In genomic region chr2:129885735-129886134, GRCh38 we compare ENCODE assay signal across 2 cellular contexts.
TF ChIP-seq lines count a peak whose summit lies in the region.

No MANE protein-coding gene starts in this region.

TF ChIP-seq in GM12878, 131 proteins besides CTCF, POLR2A, EP300 and RAD21 (continued from another document):
- TF ChIP-seq E2F4 (IDR thresholded peaks at IDR 0.05; ENCODE audit: low read depth, low read length) (no peak), EED (IDR thresholded peaks at IDR 0.05; ENCODE audit: low read depth) (no peak), MLLT1 (IDR thresholded peaks at IDR 0.05) (no peak), JUND (IDR thresholded peaks at IDR 0.05; ENCODE audit: low read depth, low read length) (no peak), FOS (IDR thresholded peaks at IDR 0.05; ENCODE audit: borderline replicate concordance, extremely low read depth, insufficient read length) (no peak), BMI1 (IDR thresholded peaks at IDR 0.05; ENCODE audit: borderline replicate concordance) (no peak)

TF ChIP-seq in neural cell, 6 proteins besides CTCF, POLR2A, EP300 and RAD21:
- TF ChIP-seq REST (IDR thresholded peaks at IDR 0.05; ENCODE audit: borderline replicate concordance) (no peak), POLR2AphosphoS5 (IDR thresholded peaks at IDR 0.05) (no peak), TAF1 (IDR thresholded peaks at IDR 0.05; ENCODE audit: low read depth) (no peak), EZH2 (IDR thresholded peaks at IDR 0.05; ENCODE audit: borderline replicate concordance, insufficient read depth, low read length, poor library complexity, severe bottlenecking) (no peak), MXI1 (conservative IDR thresholded peaks at IDR 0.05; ENCODE audit: poor library complexity, severe bottlenecking) (no peak), SMC3 (conservative IDR thresholded peaks at IDR 0.05; ENCODE audit: poor library complexity) (no peak)
